Comparison of ENCODE assay signal across 8 cellular contexts in genomic region chr17:142102-142661, GRCh38. TPM values are rescaled to one million over a fixed set of nuclear protein-coding genes. Genes with fewer than 3 reads are reported as not detected.
A peak's percentile ranks its signal among the peaks of the same experiment; 100 is the strongest.
DNase-seq lines count a peak whose midpoint lies in the region; ATAC-seq and TF ChIP-seq lines count a peak whose summit lies in the region.

No MANE protein-coding gene starts in this region.

- no peak for TF ChIP-seq CTCF in GM10266 (IDR thresholded peaks at IDR 0.05; ENCODE audit: control insufficient read depth, insufficient read depth, low read depth, missing control alignments)

- ATAC-seq in GM21515 (IDR thresholded peaks at IDR 0.05; ENCODE audit: unreplicated experiment), result no peak

- DNase-seq in NCI-H146 (lab: John Stamatoyannopoulos, UW) (peak; percentile 32), NCI-H146 treated with DMSO at 0.1 percent for 48 hours (lab: John Stamatoyannopoulos, UW; ENCODE audit: unreplicated experiment) (no peak), RPMI7951 (ENCODE audit: low read depth) (peak; percentile 31), GM10266 (ENCODE audit: extremely low spot score) (no peak), DMS79 treated with DMSO at 0.1 percent for 48 hours (lab: John Stamatoyannopoulos, UW) (no peak)
- DNase-seq in effector CD8-positive, alpha-beta T cell (lab: John Stamatoyannopoulos, UW), result peak; percentile 8
- peak; percentile 32 to 55 for DNase-seq in stimulated activated CD4-positive, alpha-beta T cell treated with anti-CD3 and anti-CD28 coated beads, Interleukin-15, amount 100 ng/mL, for 48 hours (ENCODE audit: low read depth in 2 of 2)

RNA-seq across cellular contexts. Expression of gene SCGB1C2, which starts 4.8 kb away (rescaled TPM):
- total RNA-seq in RPMI7951 (2014; rRNA removed; shearing (Covaris generic)), result not detected in 2 replicates

RNA-seq across cellular contexts. Expression of gene DOC2B, which starts 39.3 kb away (rescaled TPM):
- total RNA-seq in RPMI7951 (2014; rRNA removed; shearing (Covaris generic)), result not detected in 2 replicates

Comparison
In these comparisons a context has a peak if more than half of its experiments do, and no peak if none do; other contexts are left out.
1. DNase-seq: peak in NCI-H146 (single experiment), RPMI7951 (single experiment), effector CD8-positive, alpha-beta T cell (single experiment) and stimulated activated CD4-positive, alpha-beta T cell treated with anti-CD3 and anti-CD28 coated beads, Interleukin-15, amount 100 ng/mL, for 48 hours (2 of 2); none in NCI-H146 treated with DMSO at 0.1 percent for 48 hours (single experiment), GM10266 (single experiment) and DMS79 treated with DMSO at 0.1 percent for 48 hours (single experiment).